Comparison of ENCODE assay signal across 18 cellular contexts in genomic region chr3:9158865-9159630, GRCh38.
"Had no signal": no experiment of that assay in that cellular context is flagged by ENCODE, and none has a peak within 500 bp of the region (broad histone marks: within the 10 kb centered on the region; RNA-seq: fewer than 3 reads in every experiment).

No MANE protein-coding gene starts in this region.

- H2AFZ ChIP-seq: parathyroid adenoma had no signal

- H3K79me2 ChIP-seq: parathyroid adenoma had no signal

- FAIRE-seq: urothelium cell line had no signal

- H3K27ac ChIP-seq: adrenal gland, cardiac muscle cell, dorsolateral prefrontal cortex, neutrophil, parathyroid adenoma, thoracic aorta, VCaP had no signal

- H3K4me1 ChIP-seq: parathyroid adenoma had no signal

- H3K36me3 ChIP-seq: adrenal gland, cardiac muscle cell, gastrocnemius medialis, neutrophil, thoracic aorta had no signal

- H3K9me3 ChIP-seq: adrenal gland, gastrocnemius medialis, neutrophil, thoracic aorta had no signal

- ATAC-seq: activated CD8-positive, alpha-beta memory T cell treated with anti-CD3 and anti-CD28 coated beads, Interleukin-2, amount 10 ng/mL, durations not matched to agents 7 days and 5 days; gastrocnemius medialis; left lobe of liver had no signal

- H3K4me3 ChIP-seq: adrenal gland, cardiac muscle cell, dorsolateral prefrontal cortex, gastrocnemius medialis, thoracic aorta had no signal

- DNase-seq: activated CD4-positive, alpha-beta memory T cell treated with anti-CD3 and anti-CD28 coated beads for 36 hours; activated CD8-positive, alpha-beta memory T cell treated with anti-CD3 and anti-CD28 coated beads, Interleukin-2, amount 10 ng/mL, durations not matched to agents 7 days and 5 days; activated T-cell treated with anti-CD3 and anti-CD28 coated beads, Interleukin-2, amount 50 U/mL, for 1 hour; adrenal gland; dorsolateral prefrontal cortex; erythroblast; gastrocnemius medialis; islet precursor cell; stimulated activated CD4-positive, alpha-beta T cell treated with anti-CD3 and anti-CD28 coated beads, Interleukin-12 subunit alpha, Interleukin-12 subunit beta, amount 100 ng/mL, for 4 hours; stimulated activated CD4-positive, alpha-beta T cell treated with anti-CD3 and anti-CD28 coated beads, Interleukin-2, amount 100 ng/mL, for 24 hours; T1000 had no signal

- H3K27me3 ChIP-seq: adrenal gland, dorsolateral prefrontal cortex, gastrocnemius medialis, neutrophil had no signal

- H3K9ac ChIP-seq: parathyroid adenoma had no signal
